Comparison of ENCODE assay signal across 10 cellular contexts in genomic region chr18:79944746-79945117, GRCh38. TPM values are rescaled to one million over a fixed set of nuclear protein-coding genes. Genes with fewer than 3 reads are reported as not detected.
DNase-seq lines count a peak whose midpoint lies in the region; ATAC-seq and TF ChIP-seq lines count a peak whose summit lies in the region.
"Had no signal": no experiment of that assay in that cellular context is flagged by ENCODE, and none has a peak within 500 bp of the region (broad histone marks: within the 10 kb centered on the region; RNA-seq: fewer than 3 reads in every experiment).

No MANE protein-coding gene starts in this region.

- POLR2A ChIA-PET in activated CD8-positive, alpha-beta T cell treated with anti-CD3 and anti-CD28 coated beads, Interleukin-2, amount 10 ng/mL, durations not matched to agents 7 days and 5 days (lab: Charles Lee): no interaction called here

- peak overlapping the region; percentile 71 for H3K27ac Mint-ChIP-seq in activated CD8-positive, alpha-beta T cell treated with anti-CD3 and anti-CD28 coated beads, Interleukin-2, amount 10 ng/mL, durations not matched to agents 7 days and 5 days
- peak overlapping the region; percentile 81 for H3K27ac Mint-ChIP-seq in memory B cell

- H3K4me3 Mint-ChIP-seq in activated CD8-positive, alpha-beta T cell treated with anti-CD3 and anti-CD28 coated beads, Interleukin-2, amount 10 ng/mL, durations not matched to agents 7 days and 5 days: no peak overlapping the region
- no peak overlapping the region for H3K4me3 Mint-ChIP-seq in memory B cell

- H3K27ac ChIP-seq in tibial nerve: peak overlapping the region; percentile 37 to 98 (median 60)
- H3K27ac ChIP-seq: SJCRH30 had no signal

- H3K27me3 ChIP-seq in tibial nerve: no peaks in the 10 kb centered on the region
- H3K27me3 ChIP-seq: SJCRH30 had no signal

- H3K4me1 ChIP-seq in tibial nerve: peaks cover 0 to 97% (median 55%) of the 10 kb centered on the region in 4 donors
- H3K4me1 ChIP-seq: SJCRH30 had no signal

- H3K27me3 Mint-ChIP-seq in activated CD8-positive, alpha-beta T cell treated with anti-CD3 and anti-CD28 coated beads, Interleukin-2, amount 10 ng/mL, durations not matched to agents 7 days and 5 days (ENCODE audit: low read depth): no peaks in the 10 kb centered on the region
- no peaks in the 10 kb centered on the region for H3K27me3 Mint-ChIP-seq in memory B cell

- H3K36me3 Mint-ChIP-seq in activated CD8-positive, alpha-beta T cell treated with anti-CD3 and anti-CD28 coated beads, Interleukin-2, amount 10 ng/mL, durations not matched to agents 7 days and 5 days (ENCODE audit: low read depth): peaks cover 15% of the 10 kb centered on the region
- peaks cover 18% of the 10 kb centered on the region for H3K36me3 Mint-ChIP-seq in memory B cell

- peaks cover 0 to 66% (median 2%) of the 10 kb centered on the region in 3 donors for H3K36me3 ChIP-seq in tibial nerve
- H3K36me3 ChIP-seq: SJCRH30 had no signal

- TF ChIP-seq POLR2A in tibial nerve (IDR thresholded peaks at IDR 0.05): no peak

- H3K4me3 ChIP-seq in tibial nerve: no peak overlapping the region
- H3K4me3 ChIP-seq: SJCRH30 had no signal

- no peak for TF ChIP-seq EP300 in tibial nerve (IDR thresholded peaks at IDR 0.05)

- no peaks in the 10 kb centered on the region for H3K9me3 Mint-ChIP-seq in activated CD8-positive, alpha-beta T cell treated with anti-CD3 and anti-CD28 coated beads, Interleukin-2, amount 10 ng/mL, durations not matched to agents 7 days and 5 days (ENCODE audit: insufficient read depth)
- H3K9me3 Mint-ChIP-seq in memory B cell: no peaks in the 10 kb centered on the region

- H3K4me1 Mint-ChIP-seq in activated CD8-positive, alpha-beta T cell treated with anti-CD3 and anti-CD28 coated beads, Interleukin-2, amount 10 ng/mL, durations not matched to agents 7 days and 5 days (ENCODE audit: low read depth): peaks cover 22% of the 10 kb centered on the region
- H3K4me1 Mint-ChIP-seq in memory B cell: peaks cover 38% of the 10 kb centered on the region

- in situ Hi-C loops in G401 (cut with HindIII; ENCODE audit: low sequenced_read_pairs): no loop called here

- CTCF ChIA-PET in activated CD8-positive, alpha-beta T cell treated with anti-CD3 and anti-CD28 coated beads, Interleukin-2, amount 10 ng/mL, durations not matched to agents 7 days and 5 days (lab: Charles Lee): no interaction called here

- peak; percentile 12 for ATAC-seq in activated CD8-positive, alpha-beta T cell treated with anti-CD3 and anti-CD28 coated beads, Interleukin-2, amount 10 ng/mL, durations not matched to agents 7 days and 5 days
- peak; percentile 69 for ATAC-seq in memory B cell (ENCODE audit: low read depth)
- no peak for ATAC-seq in HG03432 (IDR thresholded peaks at IDR 0.05; ENCODE audit: unreplicated experiment)

- no peaks in the 10 kb centered on the region for H3K9me3 ChIP-seq in tibial nerve
- H3K9me3 ChIP-seq: SJCRH30 had no signal

- peak; percentile 55 for DNase-seq in activated effector memory CD4-positive, alpha-beta T cell treated with anti-CD3 and anti-CD28 coated beads, Interleukin-2, amount 50 U/mL, for 16 hours
- DNase-seq in activated effector memory CD4-positive, alpha-beta T cell treated with Interleukin-2 at 50 U/mL for 16 hours: no peak
- no peak for DNase-seq in activated CD8-positive, alpha-beta T cell treated with anti-CD3 and anti-CD28 coated beads, Interleukin-2, amount 10 ng/mL, durations not matched to agents 7 days and 5 days
- DNase-seq in memory B cell (ENCODE audit: low spot score in 2 of 2) (no peak), tibial nerve (ENCODE audit: low spot score in 2 of 2) (no peak), G401 (ENCODE audit: low spot score) (no peak), midbrain (lab: John Stamatoyannopoulos, UW) (no peak)
- DNase-seq: NCI-H524, SJCRH30 had no signal

- WGBS in tibial nerve, 2 donors: 73 to 76% methylated on average over 2 to 3 of the region's 3 CpGs

- TF ChIP-seq CTCF in tibial nerve (IDR thresholded peaks at IDR 0.05): no peak

RNA-seq across cellular contexts. Expression of gene SLC66A2, which starts 6.7 kb away (rescaled TPM):
- total RNA-seq in activated CD8-positive, alpha-beta T cell treated with anti-CD3 and anti-CD28 coated beads, Interleukin-2, amount 10 ng/mL, durations not matched to agents 7 days and 5 days: 10 to 100 TPM; 21.6 to 23.2 TPM
- 100 to 1,000 TPM; 112 to 361 (median 222) TPM for total RNA-seq in tibial nerve
- total RNA-seq in G401 (2014; rRNA removed; shearing (Covaris generic)): 65.7 and 94.9 TPM in 2 replicates

RNA-seq across cellular contexts. Expression of gene HSBP1L1, which starts 19.7 kb away (rescaled TPM):
- 1 to 10 TPM in 1 of 2 experiments, under 1 TPM in 1; 0.50 to 1.5 TPM for total RNA-seq in activated CD8-positive, alpha-beta T cell treated with anti-CD3 and anti-CD28 coated beads, Interleukin-2, amount 10 ng/mL, durations not matched to agents 7 days and 5 days
- 10 to 100 TPM; 18.0 to 35.4 (median 29.7) TPM for total RNA-seq in tibial nerve
- 31.6 and 32.7 TPM in 2 replicates for total RNA-seq in G401 (2014; rRNA removed; shearing (Covaris generic))
- total RNA-seq: SJCRH30 had no signal

RNA-seq across cellular contexts. Expression of gene TXNL4A, which starts 43.6 kb away (rescaled TPM):
- total RNA-seq in activated CD8-positive, alpha-beta T cell treated with anti-CD3 and anti-CD28 coated beads, Interleukin-2, amount 10 ng/mL, durations not matched to agents 7 days and 5 days: 100 to 1,000 TPM; 132 to 136 TPM
- 10 to 100 TPM; 19.0 to 34.9 (median 32.5) TPM for total RNA-seq in tibial nerve
- total RNA-seq in G401 (2014; rRNA removed; shearing (Covaris generic)): 170 and 209 TPM in 2 replicates

Comparison
In these comparisons a context has a peak if more than half of its experiments do, and no peak if none do; other contexts are left out.
1. RNA of gene HSBP1L1, which starts 19.7 kb away (total RNA-seq): 31.6 to 32.7 TPM in G401 and 18.0 to 35.4 TPM in tibial nerve; 0.50 to 1.5 TPM in activated CD8-positive, alpha-beta T cell treated with anti-CD3 and anti-CD28 coated beads, Interleukin-2, amount 10 ng/mL, durations not matched to agents 7 days and 5 days; every median in the first group is over 4 times any median in the second.